13 cellular contexts compared by ENCODE assay signal in the genomic region with DNA sequence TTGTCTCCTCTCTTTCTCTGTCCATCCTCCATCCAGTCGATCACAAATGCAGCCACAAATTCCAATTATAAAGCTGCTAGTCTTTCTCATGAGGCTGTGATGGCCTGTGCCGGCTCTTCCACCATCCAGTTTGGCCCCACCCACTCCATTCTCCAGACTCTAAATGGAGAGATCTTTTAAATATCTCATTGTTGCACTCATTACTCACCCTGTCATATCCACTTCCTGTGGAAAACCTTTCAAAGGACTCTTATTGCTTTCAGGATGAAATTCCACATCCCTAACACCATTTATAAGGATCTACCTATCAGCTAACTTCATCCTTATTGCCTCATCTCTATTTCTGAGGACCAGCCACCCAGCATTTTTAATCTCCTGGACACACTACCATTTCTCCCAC.
"Had no signal": no experiment of that assay in that cellular context is flagged by ENCODE, and none has a peak within 500 bp of the region (broad histone marks: within the 10 kb centered on the region; RNA-seq: fewer than 3 reads in every experiment).

No MANE protein-coding gene starts in this region.

- H3K36me3 ChIP-seq: esophagus squamous epithelium, heart left ventricle, transverse colon had no signal

- FAIRE-seq: frontal cortex, islet of Langerhans had no signal

- H3K27ac ChIP-seq: esophagus squamous epithelium, heart left ventricle, transverse colon had no signal

- DNase-seq: activated CD4-positive, alpha-beta memory T cell treated with anti-CD3 and anti-CD28 coated beads, Interleukin-2, amount 10 ng/mL, durations not matched to agents 7 days and 5 days; activated naive CD8-positive, alpha-beta T cell treated with anti-CD3 and anti-CD28 coated beads, Interleukin-2, amount 10 ng/mL, durations not matched to agents 7 days and 5 days; aorta; esophagus squamous epithelium; heart left ventricle; mucosa of descending colon; natural killer cell; nucleus accumbens; right cardiac atrium; transverse colon had no signal

- H3K9me3 ChIP-seq: esophagus squamous epithelium, mucosa of descending colon, transverse colon had no signal

- H3K4me1 ChIP-seq: transverse colon had no signal

- ATAC-seq: heart left ventricle; mucosa of descending colon; natural killer cell; right cardiac atrium; stimulated activated effector memory CD8-positive, alpha-beta T cell treated with anti-CD3 and anti-CD28 coated beads, Interleukin-12 subunit alpha, Interleukin-12 subunit beta, amount 100 ng/mL, for 72 hours had no signal

- H3K4me3 ChIP-seq: esophagus squamous epithelium, heart left ventricle, mucosa of descending colon, transverse colon had no signal
